ENCODE assay signal across 8 cellular contexts in genomic region chr15:77784361-77785292, GRCh38.
DNase-seq lines count a peak whose midpoint lies in the region; TF ChIP-seq lines count a peak whose summit lies in the region.

No MANE protein-coding gene starts in this region.

- no peak overlapping the region for H3K27ac Mint-ChIP-seq in activated naive CD4-positive, alpha-beta T cell treated with anti-CD3 and anti-CD28 coated beads, Interleukin-2, amount 10 ng/mL, durations not matched to agents 7 days and 5 days

- no peaks in the 10 kb centered on the region for H3K4me1 Mint-ChIP-seq in activated naive CD4-positive, alpha-beta T cell treated with anti-CD3 and anti-CD28 coated beads, Interleukin-2, amount 10 ng/mL, durations not matched to agents 7 days and 5 days

- no peak overlapping the region for H3K4me3 Mint-ChIP-seq in activated naive CD4-positive, alpha-beta T cell treated with anti-CD3 and anti-CD28 coated beads, Interleukin-2, amount 10 ng/mL, durations not matched to agents 7 days and 5 days

- peaks cover 0 to 51% (median 0%) of the 10 kb centered on the region in 3 donors for H3K27me3 ChIP-seq in stomach

- peak; percentile 27 for DNase-seq in activated naive CD4-positive, alpha-beta T cell treated with anti-CD3 and anti-CD28 coated beads, Interleukin-2, amount 10 ng/mL, durations not matched to agents 7 days and 5 days
- DNase-seq in activated naive CD4-positive, alpha-beta T cell treated with anti-CD3 and anti-CD28 coated beads, Interleukin-2, amount 50 U/mL, for 16 hours: no peak
- peak; percentile 52 for DNase-seq in NB4 (ENCODE audit: low read depth)
- peak; percentile 30 to 69 for DNase-seq in T47D (ENCODE audit: low read depth in 1 of 2, low spot score in 1 of 2)
- DNase-seq in stimulated activated CD8-positive, alpha-beta memory T cell treated with anti-CD3 and anti-CD28 coated beads, Interleukin-4, amount 100 ng/mL, for 24 hours (ENCODE audit: low read depth): peak; percentile 1
- DNase-seq in NCI-H1048 (lab: John Stamatoyannopoulos, UW): no peak
- DNase-seq in SIG-M5 (lab: John Stamatoyannopoulos, UW): no peak
- DNase-seq in stomach: no peak

- H3K36me3 Mint-ChIP-seq in activated naive CD4-positive, alpha-beta T cell treated with anti-CD3 and anti-CD28 coated beads, Interleukin-2, amount 10 ng/mL, durations not matched to agents 7 days and 5 days: no peaks in the 10 kb centered on the region

- H3K4me1 ChIP-seq in stomach: no peaks in the 10 kb centered on the region

- intact Hi-C loops in stomach (cut with DNase I; ENCODE audit: low total_unique reads): no loop called here

- H3K9me3 ChIP-seq in stomach: peaks cover 0 to 17% (median 16%) of the 10 kb centered on the region in 4 donors

- TF ChIP-seq CTCF in NB4 (IDR thresholded peaks at IDR 0.05; ENCODE audit: low read depth, low read length): peak; percentile 66
- no peak for TF ChIP-seq CTCF in stomach (IDR thresholded peaks at IDR 0.05)

- no peak for TF ChIP-seq EP300 in stomach (IDR thresholded peaks at IDR 0.05)

- H3K9me3 Mint-ChIP-seq in activated naive CD4-positive, alpha-beta T cell treated with anti-CD3 and anti-CD28 coated beads, Interleukin-2, amount 10 ng/mL, durations not matched to agents 7 days and 5 days: no peaks in the 10 kb centered on the region

- H3K27ac ChIP-seq in stomach: no peak overlapping the region

- no peak for TF ChIP-seq POLR2A in NB4 (IDR thresholded peaks at IDR 0.05; ENCODE audit: extremely low read depth, insufficient read length)
- no peak for TF ChIP-seq POLR2A in stomach (IDR thresholded peaks at IDR 0.05)

- H3K27me3 Mint-ChIP-seq in activated naive CD4-positive, alpha-beta T cell treated with anti-CD3 and anti-CD28 coated beads, Interleukin-2, amount 10 ng/mL, durations not matched to agents 7 days and 5 days: peaks cover 12% of the 10 kb centered on the region

- in situ Hi-C loops in T47D (cut with HindIII; ENCODE audit: low pct_unique_long_range_greater_than_20kb, low sequenced_read_pairs): no loop called here

- H3K4me3 ChIP-seq in NB4 (ENCODE audit: low read depth, low read length): no peak overlapping the region
- no peak overlapping the region for H3K4me3 ChIP-seq in stomach

- 47 to 57% (median 53%) methylated on average over 11 of the region's 11 CpGs for WGBS in stomach, 5 donors

- CTCF ChIA-PET in activated naive CD4-positive, alpha-beta T cell treated with anti-CD3 and anti-CD28 coated beads, Interleukin-2, amount 10 ng/mL, durations not matched to agents 7 days and 5 days (lab: Charles Lee): interaction anchor here (1.0 to 1.3 kb wide), 6 partner anchors 8 to 150 kb away, joined by 3 to 4 read pairs (median 3); no protein-coding TSS in a partner anchor

- no peaks in the 10 kb centered on the region for H3K36me3 ChIP-seq in stomach

Comparison
In these comparisons a context has a peak if more than half of its experiments do, and no peak if none do; other contexts are left out.
1. DNase-seq: peak in activated naive CD4-positive, alpha-beta T cell treated with anti-CD3 and anti-CD28 coated beads, Interleukin-2, amount 10 ng/mL, durations not matched to agents 7 days and 5 days (single experiment), NB4 (single experiment), T47D (2 of 2) and stimulated activated CD8-positive, alpha-beta memory T cell treated with anti-CD3 and anti-CD28 coated beads, Interleukin-4, amount 100 ng/mL, for 24 hours (single experiment); none in activated naive CD4-positive, alpha-beta T cell treated with anti-CD3 and anti-CD28 coated beads, Interleukin-2, amount 50 U/mL, for 16 hours (single experiment), NCI-H1048 (single experiment), SIG-M5 (single experiment) and stomach (single experiment).